ENCODE assay signal across 8 cellular contexts in the genomic region with DNA sequence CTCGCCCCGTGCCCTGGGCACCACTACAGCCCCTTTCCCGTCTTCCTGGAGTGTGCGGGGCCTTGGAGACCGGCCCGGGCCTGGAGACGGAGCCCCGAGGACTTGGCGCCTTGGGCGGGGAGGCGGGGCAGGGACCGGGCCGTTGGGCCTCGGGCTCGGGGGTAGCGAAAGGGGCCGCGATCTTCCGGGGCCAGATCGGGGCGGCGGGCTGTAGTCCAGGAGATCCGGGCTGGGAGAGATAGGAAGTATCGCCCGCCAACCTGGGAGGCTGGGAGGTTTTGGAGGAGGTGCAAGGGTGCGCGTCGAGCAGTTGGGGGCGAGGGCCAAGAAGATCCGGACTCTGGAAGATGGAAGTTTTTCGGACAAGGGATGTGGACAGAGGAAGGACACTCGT. TPM values are rescaled to one million over a fixed set of nuclear protein-coding genes. Genes with fewer than 3 reads are reported as not detected.
DNase-seq lines count a peak whose midpoint lies in the region; ATAC-seq and TF ChIP-seq lines count a peak whose summit lies in the region.

No MANE protein-coding gene starts in this region.

- 0 to 1% methylated on average over 32 of the region's 32 CpGs for WGBS in heart right ventricle, 2 donors

- peaks cover 30% of the 10 kb centered on the region for H3K4me1 Mint-ChIP-seq in activated T-helper 17 cell treated with anti-CD3 and anti-CD28 coated beads, Interleukin-2, amount 50 U/mL, for 72 hours

- peaks cover 10 to 45% (median 31%) of the 10 kb centered on the region in 9 donors for H3K4me1 ChIP-seq in heart right ventricle

- DNase-seq in EH (ENCODE audit: low read depth) (peak; percentile 53), HS-27A (ENCODE audit: low read depth) (peak; percentile 23), heart right ventricle (no peak), renal cortical epithelial cell (ENCODE audit: low read depth) (peak; percentile 13), T1000 (lab: John Stamatoyannopoulos, UW) (no peak), NCI-H1092 (lab: John Stamatoyannopoulos, UW) (no peak)

- H3K27ac ChIP-seq in heart right ventricle, result peak overlapping the region; percentile 33 to 93 (median 88)

- no peaks in the 10 kb centered on the region for H3K27me3 Mint-ChIP-seq in activated T-helper 17 cell treated with anti-CD3 and anti-CD28 coated beads, Interleukin-2, amount 50 U/mL, for 72 hours

- no peaks in the 10 kb centered on the region for H3K36me3 ChIP-seq in heart right ventricle

- H3K27ac Mint-ChIP-seq in activated T-helper 17 cell treated with anti-CD3 and anti-CD28 coated beads, Interleukin-2, amount 50 U/mL, for 72 hours, result peak overlapping the region; percentile 94

- intact Hi-C loops in heart right ventricle (cut with DNase I), result loop anchor here in 1 of 10 donors (2.0 kb wide), 1 partner anchor 85 kb away; the partner anchor contains the start of genes NUSAP1 and OIP5

- no peak for TF ChIP-seq CTCF in heart right ventricle (IDR thresholded peaks at IDR 0.05)

- peak overlapping the region; percentile 92 for H3K4me3 Mint-ChIP-seq in activated T-helper 17 cell treated with anti-CD3 and anti-CD28 coated beads, Interleukin-2, amount 50 U/mL, for 72 hours

- ATAC-seq in GM21447 (IDR thresholded peaks at IDR 0.05; ENCODE audit: unreplicated experiment) (peak; percentile 35), heart right ventricle (peak in 6 of 8 donors; percentile 13 to 74 (median 48))
- peak; percentile 52 for ATAC-seq in activated T-helper 17 cell treated with anti-CD3 and anti-CD28 coated beads, Interleukin-2, amount 50 U/mL, for 72 hours (replicated peaks)

- H3K36me3 Mint-ChIP-seq in activated T-helper 17 cell treated with anti-CD3 and anti-CD28 coated beads, Interleukin-2, amount 50 U/mL, for 72 hours (ENCODE audit: low read depth), result peaks cover 14% of the 10 kb centered on the region

- H3K9me3 Mint-ChIP-seq in activated T-helper 17 cell treated with anti-CD3 and anti-CD28 coated beads, Interleukin-2, amount 50 U/mL, for 72 hours, result no peaks in the 10 kb centered on the region

- no peaks in the 10 kb centered on the region for H3K27me3 ChIP-seq in heart right ventricle

- H3K9me3 ChIP-seq in heart right ventricle, result no peaks in the 10 kb centered on the region

- H3K4me3 ChIP-seq in heart right ventricle, result peak overlapping the region; percentile 81 to 100 (median 92)

RNA-seq across cellular contexts. Expression of gene RTF1, which starts 0.5 kb away (rescaled TPM):
- 10 to 100 TPM; 23.6 to 38.2 TPM for total RNA-seq in activated T-helper 17 cell treated with anti-CD3 and anti-CD28 coated beads, Interleukin-2, amount 50 U/mL, for 72 hours
- total RNA-seq in heart right ventricle, result 10 to 100 TPM; 25.8 to 38.0 (median 31.4) TPM
- polyA plus RNA-seq in heart right ventricle, result 10 to 100 TPM; 10.8 to 19.1 TPM
- 16.1 and 33.2 TPM in 2 replicates for total RNA-seq in renal cortical epithelial cell

RNA-seq across cellular contexts. Expression of gene NDUFAF1, which starts 15.1 kb away (rescaled TPM):
- 10 to 100 TPM; 13.1 to 21.2 TPM for total RNA-seq in activated T-helper 17 cell treated with anti-CD3 and anti-CD28 coated beads, Interleukin-2, amount 50 U/mL, for 72 hours
- total RNA-seq in heart right ventricle (10 to 100 TPM; 27.1 to 63.9 (median 44.8) TPM), renal cortical epithelial cell (45.4 and 49.1 TPM in 2 replicates)
- 10 to 100 TPM; 34.4 to 45.3 TPM for polyA plus RNA-seq in heart right ventricle

Comparison
In these comparisons a context has a peak if more than half of its experiments do, and no peak if none do; other contexts are left out.
1. DNase-seq: peak in EH (single experiment), HS-27A (single experiment) and renal cortical epithelial cell (single experiment); none in heart right ventricle (0 of 2), T1000 (single experiment) and NCI-H1092 (single experiment).
2. Peak in every context shown above with its lines, with median percentiles within 50 percentile points of each other: ATAC-seq.